In the genomic region with DNA sequence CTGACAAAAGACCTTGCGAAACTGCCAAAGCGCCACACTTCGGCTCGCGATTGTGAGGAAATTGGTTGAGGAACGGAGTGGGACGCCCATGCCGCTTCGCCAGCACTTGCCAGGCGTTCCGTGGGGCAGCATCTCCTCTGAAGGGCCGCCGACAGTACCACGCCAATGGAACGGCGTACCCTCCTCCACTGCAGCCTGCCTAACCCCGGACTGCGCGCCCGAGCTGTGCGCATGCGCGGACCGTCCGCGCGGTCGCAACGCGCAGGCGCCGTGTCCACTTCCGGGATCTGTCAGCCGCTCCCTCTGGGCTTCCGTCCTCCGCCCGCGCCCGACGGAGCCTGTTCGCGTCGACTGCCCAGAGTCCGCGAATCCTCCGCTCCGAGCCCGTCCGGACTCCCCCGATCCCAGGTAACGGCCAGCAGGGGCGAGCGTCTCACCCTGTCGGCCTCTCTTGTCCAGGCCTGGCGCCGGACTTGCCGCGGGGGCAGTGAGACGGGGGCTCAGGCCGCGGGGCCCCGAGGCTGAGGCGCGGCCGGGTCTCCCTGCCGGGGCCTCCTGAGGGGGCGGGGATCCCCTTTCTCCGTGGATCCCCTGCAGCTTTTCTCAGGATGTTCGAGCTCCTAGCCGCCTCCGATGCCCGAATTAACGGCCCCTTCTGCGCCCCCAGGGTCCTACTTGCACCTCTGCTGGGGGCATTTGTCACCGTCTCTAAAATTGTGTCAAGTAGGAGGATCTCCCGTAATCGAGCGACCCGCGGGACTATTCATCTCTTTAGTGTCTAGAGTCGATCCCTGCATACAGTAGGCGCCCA, we compare ENCODE assay signal across 8 cellular contexts. TPM values are rescaled to one million over a fixed set of nuclear protein-coding genes. Genes with fewer than 3 reads are reported as not detected.
DNase-seq lines count a peak whose midpoint lies in the region; ATAC-seq and TF ChIP-seq lines count a peak whose summit lies in the region.

A gene (plus strand): TSS at position 302 of the 811 bp plus-strand sequence. CDS start 7,456 bp downstream, outside the sequence.

- H3K4me1 ChIP-seq in right atrium auricular region (peaks cover 0 to 48% of the 10 kb centered on the region in 2 donors), psoas muscle (peaks cover 29% of the 10 kb centered on the region), urinary bladder (ENCODE audit: insufficient read depth) (peaks cover 2% of the 10 kb centered on the region)

- H3K27me3 ChIP-seq in right atrium auricular region (no peaks in the 10 kb centered on the region), psoas muscle (ENCODE audit: insufficient read depth in 3 of 3, low read length in 2 of 3) (no peaks in the 10 kb centered on the region)

- ATAC-seq in GM18502 (IDR thresholded peaks at IDR 0.05; ENCODE audit: poor library complexity, unreplicated experiment) (peak; percentile 87), HG02943 (IDR thresholded peaks at IDR 0.05; ENCODE audit: low read depth, unreplicated experiment) (peak; percentile 96), psoas muscle (peak; percentile 95 to 97 (median 96))

- 0 to 1% (median 0%) methylated on average over 75 to 82 of the region's 82 CpGs for WGBS in psoas muscle, 3 donors
- under 1% methylated on average over 82 of the region's 82 CpGs for WGBS in urinary bladder

- H3K4me3 ChIP-seq in right atrium auricular region (peak within 1 kb of the TSS; percentile 96 to 100), psoas muscle (peak within 1 kb of the TSS; percentile 94), urinary bladder (ENCODE audit: low read depth, low read length) (peak within 1 kb of the TSS; percentile 97)

- no peaks in the 10 kb centered on the region for H3K36me3 ChIP-seq in right atrium auricular region
- no peaks in the 10 kb centered on the region for H3K36me3 ChIP-seq in psoas muscle (ENCODE audit: insufficient read depth in 1 of 2, low read depth in 1 of 2)
- no peaks in the 10 kb centered on the region for H3K36me3 ChIP-seq in urinary bladder (ENCODE audit: insufficient read depth)

- H3K9me3 ChIP-seq in right atrium auricular region (no peaks in the 10 kb centered on the region), psoas muscle (no peaks in the 10 kb centered on the region)

- intact Hi-C loops in psoas muscle (cut with DNase I) = loop anchor here in 1 of 2 donors (2.0 kb wide), 1 partner anchor 43 kb away; no protein-coding TSS in a partner anchor

- DNase-seq in NCI-H187 treated with DMSO at 0.1 percent for 48 hours (lab: John Stamatoyannopoulos, UW) = peak; percentile 61
- DNase-seq in T-helper 2 cell = peak; percentile 82 to 93 (median 87)
- DNase-seq in right atrium auricular region (ENCODE audit: low spot score) = peak; percentile 90
- peak; percentile 92 to 96 for DNase-seq in psoas muscle

- TF ChIP-seq CTCF in right atrium auricular region (IDR thresholded peaks at IDR 0.05) = no peak
- peak; percentile 23 for TF ChIP-seq CTCF in psoas muscle (IDR thresholded peaks at IDR 0.05)

- H3K27ac ChIP-seq in angular gyrus (ENCODE audit: low read depth, low read length) = peak within 1 kb of the TSS; percentile 93
- peak within 1 kb of the TSS; percentile 91 to 93 for H3K27ac ChIP-seq in right atrium auricular region
- H3K27ac ChIP-seq in psoas muscle = peak within 1 kb of the TSS; percentile 90
- H3K27ac ChIP-seq in urinary bladder (ENCODE audit: low read depth) = peak within 1 kb of the TSS; percentile 58

RNA-seq across cellular contexts. Expression of the gene that starts here (rescaled TPM):
- total RNA-seq in right atrium auricular region = 100 to 1,000 TPM; 108 to 117 TPM
- total RNA-seq in psoas muscle = 10 to 100 TPM; 41.6 to 53.5 (median 47.6) TPM
- 100 to 1,000 TPM in 1 of 3 donors, 10 to 100 TPM in 2; 38.1 to 114 (median 71.2) TPM for polyA plus RNA-seq in psoas muscle
- 68.9 TPM for total RNA-seq in urinary bladder
- polyA plus RNA-seq in urinary bladder = 99.2 TPM

Comparison
In these comparisons a context has a peak if more than half of its experiments do, and no peak if none do; other contexts are left out.
1. Peak in every context shown above with its lines: DNase-seq, ATAC-seq, H3K4me3 ChIP-seq and H3K27ac ChIP-seq.